Comparison of ENCODE assay signal across 42 cellular contexts in the genomic region with DNA sequence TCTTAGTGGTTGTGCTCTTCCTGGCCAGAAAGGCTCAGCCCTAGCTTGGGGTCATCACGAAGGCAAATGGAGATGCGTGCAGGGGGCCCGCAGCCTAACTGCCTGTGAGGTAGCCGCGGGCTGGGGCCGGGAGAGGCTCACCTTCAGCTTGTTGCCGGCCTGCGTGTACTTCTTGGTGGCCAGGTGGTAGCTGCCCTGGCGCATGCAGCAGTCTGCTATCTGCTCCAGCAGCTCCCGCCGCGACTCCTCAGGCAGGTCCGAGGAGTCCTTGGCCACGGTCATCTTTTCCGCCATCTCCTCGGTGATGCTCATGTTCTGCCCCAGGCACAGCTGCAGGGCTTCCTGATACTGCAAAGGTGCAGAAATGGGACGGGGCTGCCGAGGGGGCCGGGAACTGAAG. TPM values are rescaled to one million over a fixed set of nuclear protein-coding genes. Genes with fewer than 3 reads are reported as not detected.
DNase-seq lines count a peak whose midpoint lies in the region; ATAC-seq, FAIRE-seq and TF ChIP-seq lines count a peak whose summit lies in the region.
"Had no signal": no experiment of that assay in that cellular context is flagged by ENCODE, and none has a peak within 500 bp of the region (broad histone marks: within the 10 kb centered on the region; RNA-seq: fewer than 3 reads in every experiment).

No MANE protein-coding gene starts in this region.

- no peak overlapping the region for H2BK5ac ChIP-seq in trophoblast cell (ENCODE audit: low read depth, low read length, poor library complexity)

- H3K27ac Mint-ChIP-seq in activated CD4-positive, alpha-beta T cell treated with anti-CD3 and anti-CD28 coated beads, Interleukin-2, amount 10 ng/mL, durations not matched to agents 7 days and 5 days = no peak overlapping the region
- H3K27ac Mint-ChIP-seq in mesothelial cell of epicardium = no peak overlapping the region
- H3K27ac Mint-ChIP-seq: B cell; CD14-positive monocyte; CD4-positive, alpha-beta memory T cell; CD4-positive, alpha-beta T cell; CD8-positive, alpha-beta T cell had no signal

- H3K14ac ChIP-seq in trophoblast cell (ENCODE audit: low read length) = peak overlapping the region; percentile 36

- intact Hi-C loops in Right ventricle myocardium inferior (cut with DNase I) = no loop called here
- intact Hi-C loops in cardiac septum (cut with DNase I) = no loop called here
- intact Hi-C loops in K562 (cut with micrococcal nuclease) = no loop called here

- TF ChIP-seq CTCF in RWPE1 (conservative IDR thresholded peaks at IDR 0.05; ENCODE audit: low read depth) = no peak
- no peak for TF ChIP-seq CTCF in K562 (IDR thresholded peaks at IDR 0.05 in 2 of 3, conservative IDR thresholded peaks at IDR 0.05 in 1 of 3; ENCODE audit: insufficient read depth in 2 of 3, low read depth in 1 of 3, low read length in 3 of 3)
- no peak for TF ChIP-seq CTCF in mesothelial cell of epicardium (IDR thresholded peaks at IDR 0.05; ENCODE audit: unreplicated experiment)

- H3K27me3 Mint-ChIP-seq in activated CD4-positive, alpha-beta T cell treated with anti-CD3 and anti-CD28 coated beads, Interleukin-2, amount 10 ng/mL, durations not matched to agents 7 days and 5 days = no peaks in the 10 kb centered on the region
- H3K27me3 Mint-ChIP-seq in mesothelial cell of epicardium (ENCODE audit: low read depth) = no peaks in the 10 kb centered on the region
- H3K27me3 Mint-ChIP-seq: B cell; CD4-positive, alpha-beta memory T cell; CD4-positive, alpha-beta T cell; CD4-positive, CD25-positive, alpha-beta regulatory T cell; CD8-positive, alpha-beta memory T cell had no signal

- H2BK12ac ChIP-seq in trophoblast cell (ENCODE audit: low read length) = peak overlapping the region; percentile 62

- no peak for ATAC-seq in Right ventricle myocardium inferior
- ATAC-seq in K562 = peak; percentile 25
- ATAC-seq: CD8-positive, alpha-beta T cell had no signal

- H3K79me2 ChIP-seq in K562 (ENCODE audit: control insufficient read depth, insufficient read depth, low read length) (no peaks in the 10 kb centered on the region), trophoblast cell (ENCODE audit: control insufficient read depth, insufficient read depth, low read length, poor library complexity) (no peaks in the 10 kb centered on the region)

- no peak overlapping the region for H4K8ac ChIP-seq in trophoblast cell (ENCODE audit: low read depth, low read length)

- peaks cover under 1% of the 10 kb centered on the region for H3K4me1 Mint-ChIP-seq in activated CD4-positive, alpha-beta T cell treated with anti-CD3 and anti-CD28 coated beads, Interleukin-2, amount 10 ng/mL, durations not matched to agents 7 days and 5 days
- H3K4me1 Mint-ChIP-seq in mesothelial cell of epicardium = no peaks in the 10 kb centered on the region
- H3K4me1 Mint-ChIP-seq: B cell, CD14-positive monocyte had no signal

- H3K4me1 ChIP-seq in K562 (replicated peaks in 1 of 2; ENCODE audit: control insufficient read depth in 2 of 2, insufficient read depth in 2 of 2, low read length in 2 of 2) (peaks cover 0 to 38% of the 10 kb centered on the region in 2 experiments; a peak in 2 of 5 replicates), trophoblast cell (ENCODE audit: control insufficient read depth in 1 of 2, insufficient read depth in 2 of 2, low read length in 2 of 2) (no peaks in the 10 kb centered on the region)
- H3K4me1 ChIP-seq: A549, BE2C, Caco-2 had no signal

- peak overlapping the region; percentile 29 for H2BK120ac ChIP-seq in trophoblast cell (ENCODE audit: insufficient read depth, low read length, poor library complexity)

- H3K4me3 Mint-ChIP-seq in activated CD4-positive, alpha-beta T cell treated with anti-CD3 and anti-CD28 coated beads, Interleukin-2, amount 10 ng/mL, durations not matched to agents 7 days and 5 days = no peak overlapping the region
- no peak overlapping the region for H3K4me3 Mint-ChIP-seq in mesothelial cell of epicardium
- H3K4me3 Mint-ChIP-seq: B cell; CD14-positive monocyte; CD4-positive, alpha-beta memory T cell; CD4-positive, alpha-beta T cell; CD4-positive, CD25-positive, alpha-beta regulatory T cell; CD8-positive, alpha-beta T cell had no signal

- H3K27me3 ChIP-seq in K562 (ENCODE audit: control insufficient read depth in 2 of 2, insufficient read depth in 2 of 2, low read length in 2 of 2) = peaks cover 0 to 7% of the 10 kb centered on the region in 2 experiments; a peak in 2 of 5 replicates
- H3K27me3 ChIP-seq in trophoblast cell (ENCODE audit: insufficient read depth, low read length) = no peaks in the 10 kb centered on the region
- H3K27me3 ChIP-seq: BE2C, BLaER1 had no signal

- in situ Hi-C loops in K562 (cut with MboI) = no loop called here

- no peaks in the 10 kb centered on the region for H3K79me1 ChIP-seq in trophoblast cell (ENCODE audit: low read length)

- H4K12ac ChIP-seq in trophoblast cell (ENCODE audit: low read depth, low read length) = peak overlapping the region; percentile 59

- H3K36me3 ChIP-seq in K562 (ENCODE audit: control insufficient read depth, insufficient read depth, low read length) = no peaks in the 10 kb centered on the region
- peaks cover 20 to 26% of the 10 kb centered on the region in 2 experiments for H3K36me3 ChIP-seq in trophoblast cell (ENCODE audit: control insufficient read depth in 1 of 2, insufficient read depth in 2 of 2, low read length in 2 of 2)
- H3K36me3 ChIP-seq: BE2C had no signal

- CTCF ChIA-PET in RWPE1 (lab: Yijun Ruan, JAX) = interaction anchor here (0.7 kb wide), 1 partner anchor 18 kb away, joined by 3 read pairs; no protein-coding TSS in a partner anchor
- CTCF ChIA-PET in K562 (lab: Yijun Ruan, JAX; ENCODE audit: low intra/inter-chr PET ratio) = no interaction called here
- CTCF ChIA-PET in activated CD4-positive, alpha-beta T cell treated with anti-CD3 and anti-CD28 coated beads, Interleukin-2, amount 10 ng/mL, durations not matched to agents 7 days and 5 days (lab: Charles Lee) = no interaction called here

- H3K9me1 ChIP-seq in K562 (ENCODE audit: control insufficient read depth, insufficient read depth, low read length) = no peaks in the 10 kb centered on the region

- H3K9ac ChIP-seq in K562 (ENCODE audit: insufficient read depth in 1 of 2, low read depth in 2 of 2, low read length in 2 of 2) (peak overlapping the region in 1 of 2 experiments; percentile 2; a peak in 1 of 4 replicates), trophoblast cell (ENCODE audit: low read length) (no peak overlapping the region)
- H3K9ac ChIP-seq: BLaER1; BLaER1 treated with 17β-estradiol and CSF1 and Interleukin-3, amounts not matched to agents 10 nM and 100 nM had no signal

- H3K23ac ChIP-seq in trophoblast cell (ENCODE audit: low read length) = no peak overlapping the region

- H3K27ac ChIP-seq in RWPE1 (0 out of 2 replicates have a peak overlapping the region, but pooled peaks have one; percentile 15), K562 (ENCODE audit: extremely low read depth, low read depth, low read length) (no peak overlapping the region), trophoblast cell (ENCODE audit: low read depth, low read length) (no peak overlapping the region)
- H3K27ac ChIP-seq: 22Rv1; A549; BLaER1; BLaER1 treated with 17β-estradiol and CSF1 and Interleukin-3, amounts not matched to agents 10 nM and 100 nM; C4-2B had no signal

- H3K9me3 Mint-ChIP-seq in activated CD4-positive, alpha-beta T cell treated with anti-CD3 and anti-CD28 coated beads, Interleukin-2, amount 10 ng/mL, durations not matched to agents 7 days and 5 days = no peaks in the 10 kb centered on the region
- peaks cover 3% of the 10 kb centered on the region for H3K9me3 Mint-ChIP-seq in mesothelial cell of epicardium
- H3K9me3 Mint-ChIP-seq: CD4-positive, alpha-beta memory T cell; CD4-positive, alpha-beta T cell; CD4-positive, CD25-positive, alpha-beta regulatory T cell; CD8-positive, alpha-beta memory T cell; CD8-positive, alpha-beta T cell had no signal

- H3K9me3 ChIP-seq in K562 (replicated peaks; ENCODE audit: control insufficient read depth, insufficient read depth, low read depth, low read length) = no peaks in the 10 kb centered on the region
- peaks cover 2% of the 10 kb centered on the region for H3K9me3 ChIP-seq in trophoblast cell (ENCODE audit: insufficient read depth, low read depth, low read length)
- H3K9me3 ChIP-seq: A549; BE2C; BLaER1; BLaER1 treated with 17β-estradiol and CSF1 and Interleukin-3, amounts not matched to agents 10 nM and 100 nM; Caco-2 had no signal

- POLR2A ChIA-PET in RWPE1 (lab: Yijun Ruan, JAX; ENCODE audit: low non-redundant PET) = no interaction called here
- POLR2A ChIA-PET in K562 (lab: Yijun Ruan, JAX) = no interaction called here
- POLR2A ChIA-PET in activated CD4-positive, alpha-beta T cell treated with anti-CD3 and anti-CD28 coated beads, Interleukin-2, amount 10 ng/mL, durations not matched to agents 7 days and 5 days (lab: Charles Lee) = no interaction called here

- TF ChIP-seq RAD21 in K562 (CRISPR knock-in tag; conservative IDR thresholded peaks at IDR 0.05 in 1 of 2, IDR thresholded peaks at IDR 0.05 in 1 of 2) = no peak

- H3K4me2 ChIP-seq in K562 (ENCODE audit: insufficient read depth, low read length) (no peak overlapping the region), trophoblast cell (ENCODE audit: low read length) (no peak overlapping the region)
- H3K4me2 ChIP-seq: A549; BLaER1; BLaER1 treated with 17β-estradiol and CSF1 and Interleukin-3, amounts not matched to agents 10 nM and 100 nM had no signal

- no peak for FAIRE-seq in K562 (lab: Jason Lieb, UNC)
- FAIRE-seq: A204.1, A549, D721Med had no signal

- no peak for TF ChIP-seq EP300 in K562 (IDR thresholded peaks at IDR 0.05; ENCODE audit: low read length)

- DNase-seq in Right ventricle myocardium inferior (ENCODE audit: missing footprints) = peak; percentile 60
- DNase-seq in cardiac septum (ENCODE audit: low spot score) = no peak
- no peak for DNase-seq in RWPE1 (ENCODE audit: low spot score)
- no peak for DNase-seq in K562 (ENCODE audit: extremely low read depth in 1 of 4, low spot score in 3 of 4)
- peak; percentile 78 to 92 for DNase-seq in trophoblast cell
- DNase-seq in activated CD4-positive, alpha-beta T cell treated with anti-CD3 and anti-CD28 coated beads, Interleukin-2, amount 10 ng/mL, durations not matched to agents 7 days and 5 days = no peak
- no peak for DNase-seq in Ammon's horn (ENCODE audit: low spot score)
- DNase-seq in mesothelial cell of epicardium (ENCODE audit: low spot score in 2 of 2, unreplicated experiment in 2 of 2) = no peak
- DNase-seq: 8988T; ACHN; AML-193; BE2C; C1 segment of cervical spinal cord; Caco-2; Calu3; CD4-positive, alpha-beta memory T cell; CD4-positive, alpha-beta T cell; CD4-positive, CD25-positive, alpha-beta regulatory T cell; CD8-positive, alpha-beta memory T cell; COR-L47; DMS 273 treated with DMSO at 0.1 percent for 48 hours; DMS153; DMS53; DMS79; DMS79 treated with DMSO at 0.1 percent for 48 hours; DND-41; EL had no signal

- no TSS peak for BruUV-seq in K562 (replicated peaks; lab: Mats Ljungman, UMichigan)

- 41% methylated on average over 18 of the region's 19 CpGs for WGBS in K562 (ENCODE audit: insufficient coverage, low coverage, missing lambda C conversion rate)
- no CpG with 5 or more reads among the region's 19 CpGs for WGBS in trophoblast cell (ENCODE audit: extremely low coverage, insufficient coverage, insufficient read length)

- H3K4me3 ChIP-seq in K562 = no peak overlapping the region
- H3K4me3 ChIP-seq in trophoblast cell (ENCODE audit: low read depth, low read length) = no peak overlapping the region
- H3K4me3 ChIP-seq: A549; BLaER1; BLaER1 treated with 17β-estradiol and CSF1 and Interleukin-3, amounts not matched to agents 10 nM and 100 nM had no signal

- peak overlapping the region; percentile 42 for H4K91ac ChIP-seq in trophoblast cell (ENCODE audit: low read depth, low read length)

- no peak overlapping the region for H2AK5ac ChIP-seq in trophoblast cell (ENCODE audit: low read length)

- no peaks in the 10 kb centered on the region for H4K20me1 ChIP-seq in K562 (replicated peaks; ENCODE audit: control insufficient read depth, insufficient read depth, low read length)
- H4K20me1 ChIP-seq: BLaER1 had no signal

- no peak overlapping the region for H3K4ac ChIP-seq in trophoblast cell (ENCODE audit: low read depth, low read length)

- H2AFZ ChIP-seq in K562 (ENCODE audit: low read depth, low read length) = no peak overlapping the region
- H2AFZ ChIP-seq in trophoblast cell (ENCODE audit: insufficient read depth, low read length, poor library complexity) = no peak overlapping the region

- H3K36me3 Mint-ChIP-seq in activated CD4-positive, alpha-beta T cell treated with anti-CD3 and anti-CD28 coated beads, Interleukin-2, amount 10 ng/mL, durations not matched to agents 7 days and 5 days (ENCODE audit: low read depth) = no peaks in the 10 kb centered on the region
- peaks cover 19% of the 10 kb centered on the region for H3K36me3 Mint-ChIP-seq in mesothelial cell of epicardium
- H3K36me3 Mint-ChIP-seq: CD14-positive monocyte; CD4-positive, alpha-beta memory T cell had no signal

- no peak overlapping the region for H3K18ac ChIP-seq in trophoblast cell (ENCODE audit: low read length)

- TF ChIP-seq POLR2A in K562 (conservative IDR thresholded peaks at IDR 0.05) = no peak

RNA-seq across cellular contexts. Expression of gene TMEM204, which starts 13.0 kb away (rescaled TPM):
- total RNA-seq in Right ventricle myocardium inferior (30.7 TPM), cardiac septum (19.8 TPM), K562 (2014; rRNA removed) (not detected in 2 replicates), K562 (2014; rRNA removed; fragmentation: Illumina TruSeq; extraction: Trizol) (not detected in 2 replicates), K562 (2015; rRNA removed; fragmentation: Illumina TruSeq; extraction: Trizol) (not detected in 2 replicates), K562 (2021) (0.18 TPM in 1 of 2 replicates, not detected in the other), mesothelial cell of epicardium (6.6 to 7.7 TPM (median 6.9 TPM) in 3 replicates)
- total RNA-seq in K562 (2011; cell fraction: chromatin; rRNA removed; ENCODE audit: low replicate concordance) = not detected in 2 replicates
- total RNA-seq in K562 (2011; cell fraction: nucleolus; rRNA removed) = not detected in 2 replicates
- total RNA-seq in K562 (2011; cell fraction: nucleoplasm; rRNA removed) = not detected in 2 replicates
- polyA plus RNA-seq in K562 (2011; rRNA removed) (not detected in 2 replicates), K562 (2014; fragmentation: Illumina TruSeq; extraction: Trizol) (not detected in 2 replicates), K562 (2014; fragmentation: Nextera tagmentation; extraction: Ambion mirVana) (under 1 TPM in 1 of 2 experiments, not detected in 1; 0.04 TPM), K562 (2014; rRNA removed) (not detected in 2 replicates)
- polyA plus RNA-seq in K562 (2011; cell fraction: cytosol; rRNA removed) = not detected in 2 replicates
- polyA plus RNA-seq in K562 (2011; cell fraction: nucleus; rRNA removed) = not detected in 2 replicates
- 0.09 and 0.29 TPM in 2 replicates for polyA plus RNA-seq in K562 (2012)
- not detected in 2 replicates for polyA minus RNA-seq in K562 (2011; rRNA and poly(A)+ RNA removed)
- polyA minus RNA-seq in K562 (2011; cell fraction: cytosol; rRNA and poly(A)+ RNA removed) = not detected in 2 replicates
- not detected in 2 replicates for polyA minus RNA-seq in K562 (2011; cell fraction: nucleus; rRNA and poly(A)+ RNA removed)
- polyA plus RNA-seq in trophoblast cell (2013) = 9.6 and 10.8 TPM in 2 replicates
- total RNA-seq in activated CD4-positive, alpha-beta T cell treated with anti-CD3 and anti-CD28 coated beads, Interleukin-2, amount 10 ng/mL, durations not matched to agents 7 days and 5 days = 10 to 100 TPM; 60.6 to 73.5 TPM
- total RNA-seq: A172, A673, Caco-2, Calu3, Daoy had no signal
- polyA plus RNA-seq: A549 had no signal

RNA-seq across cellular contexts. Expression of gene TELO2, which starts 27.3 kb away (rescaled TPM):
- 18.9 TPM for total RNA-seq in Right ventricle myocardium inferior
- 17.7 TPM for total RNA-seq in cardiac septum
- 105 and 266 TPM in 2 replicates for total RNA-seq in K562 (2011; cell fraction: chromatin; rRNA removed; ENCODE audit: low replicate concordance)
- 180 and 212 TPM in 2 replicates for total RNA-seq in K562 (2011; cell fraction: nucleolus; rRNA removed)
- total RNA-seq in K562 (2011; cell fraction: nucleoplasm; rRNA removed) = 109 and 112 TPM in 2 replicates
- 35.1 and 47.4 TPM in 2 replicates for total RNA-seq in K562 (2014; rRNA removed)
- total RNA-seq in K562 (2014; rRNA removed; fragmentation: Illumina TruSeq; extraction: Trizol) = 1.7 and 3.0 TPM in 2 replicates
- total RNA-seq in K562 (2015; rRNA removed; fragmentation: Illumina TruSeq; extraction: Trizol) = 21.2 and 21.9 TPM in 2 replicates
- total RNA-seq in K562 (2021) = 77.4 and 91.8 TPM in 2 replicates
- polyA plus RNA-seq in K562 (2011; rRNA removed) = 14.5 and 24.6 TPM in 2 replicates
- polyA plus RNA-seq in K562 (2011; cell fraction: cytosol; rRNA removed) = 19.9 and 53.3 TPM in 2 replicates
- 229 and 359 TPM in 2 replicates for polyA plus RNA-seq in K562 (2011; cell fraction: nucleus; rRNA removed)
- 48.2 and 53.0 TPM in 2 replicates for polyA plus RNA-seq in K562 (2012)
- 8.2 and 29.3 TPM in 2 replicates for polyA plus RNA-seq in K562 (2014; fragmentation: Illumina TruSeq; extraction: Trizol)
- polyA plus RNA-seq in K562 (2014; fragmentation: Nextera tagmentation; extraction: Ambion mirVana) = 1 to 10 TPM in 1 of 2 experiments, under 1 TPM in 1; 0.51 to 1.4 TPM
- 60.2 and 63.2 TPM in 2 replicates for polyA plus RNA-seq in K562 (2014; rRNA removed)
- 5.7 and 6.3 TPM in 2 replicates for polyA minus RNA-seq in K562 (2011; rRNA and poly(A)+ RNA removed)
- polyA minus RNA-seq in K562 (2011; cell fraction: cytosol; rRNA and poly(A)+ RNA removed) = 24.3 and 30.0 TPM in 2 replicates
- 48.3 and 54.8 TPM in 2 replicates for polyA minus RNA-seq in K562 (2011; cell fraction: nucleus; rRNA and poly(A)+ RNA removed)
- 17.7 and 19.2 TPM in 2 replicates for polyA plus RNA-seq in trophoblast cell (2013)
- 10 to 100 TPM; 49.1 to 65.5 TPM for total RNA-seq in activated CD4-positive, alpha-beta T cell treated with anti-CD3 and anti-CD28 coated beads, Interleukin-2, amount 10 ng/mL, durations not matched to agents 7 days and 5 days
- 66.7 to 70.2 TPM (median 69.8 TPM) in 3 replicates for total RNA-seq in mesothelial cell of epicardium

RNA-seq across cellular contexts. Expression of gene PTX4, which starts 31.7 kb away (rescaled TPM):
- total RNA-seq in Right ventricle myocardium inferior (not detected), cardiac septum (not detected), K562 (2014; rRNA removed) (not detected in 2 replicates), K562 (2014; rRNA removed; fragmentation: Illumina TruSeq; extraction: Trizol) (not detected in 2 replicates), K562 (2015; rRNA removed; fragmentation: Illumina TruSeq; extraction: Trizol) (not detected in 2 replicates), K562 (2021) (0.11 and 0.38 TPM in 2 replicates), mesothelial cell of epicardium (not detected in 3 replicates)
- total RNA-seq in K562 (2011; cell fraction: chromatin; rRNA removed; ENCODE audit: low replicate concordance) = not detected in 2 replicates
- total RNA-seq in K562 (2011; cell fraction: nucleolus; rRNA removed) = not detected in 2 replicates
- not detected in 2 replicates for total RNA-seq in K562 (2011; cell fraction: nucleoplasm; rRNA removed)
- polyA plus RNA-seq in K562 (2011; rRNA removed) (not detected in 2 replicates), K562 (2014; fragmentation: Illumina TruSeq; extraction: Trizol) (not detected in 2 replicates), K562 (2014; fragmentation: Nextera tagmentation; extraction: Ambion mirVana) (not detected), K562 (2014; rRNA removed) (not detected in 2 replicates)
- 0.07 TPM in 1 of 2 replicates, not detected in the other for polyA plus RNA-seq in K562 (2011; cell fraction: cytosol; rRNA removed)
- polyA plus RNA-seq in K562 (2011; cell fraction: nucleus; rRNA removed) = 0.09 TPM in 1 of 2 replicates, not detected in the other
- polyA plus RNA-seq in K562 (2012) = not detected in 2 replicates
- polyA minus RNA-seq in K562 (2011; rRNA and poly(A)+ RNA removed) = not detected in 2 replicates
- not detected in 2 replicates for polyA minus RNA-seq in K562 (2011; cell fraction: cytosol; rRNA and poly(A)+ RNA removed)
- not detected in 2 replicates for polyA minus RNA-seq in K562 (2011; cell fraction: nucleus; rRNA and poly(A)+ RNA removed)
- polyA plus RNA-seq in trophoblast cell (2013) = 0.04 TPM in 1 of 2 replicates, not detected in the other
- not detected for total RNA-seq in activated CD4-positive, alpha-beta T cell treated with anti-CD3 and anti-CD28 coated beads, Interleukin-2, amount 10 ng/mL, durations not matched to agents 7 days and 5 days
- total RNA-seq: A172; A673; B cell; Caco-2; Calu3; CD4-positive, alpha-beta memory T cell; CD4-positive, alpha-beta T cell; CD4-positive, CD25-positive, alpha-beta regulatory T cell; CD8-positive, alpha-beta memory T cell; CD8-positive, alpha-beta T cell; Daoy had no signal
- polyA plus RNA-seq: A549; AG04450; BJ; CD14-positive monocyte; CD4-positive, alpha-beta memory T cell; CD4-positive, CD25-positive, alpha-beta regulatory T cell; CD8-positive, alpha-beta memory T cell had no signal

RNA-seq across cellular contexts. Expression of gene CLCN7, which starts 45.6 kb away (rescaled TPM):
- total RNA-seq in Right ventricle myocardium inferior (49.5 TPM), cardiac septum (39.8 TPM), K562 (2014; rRNA removed) (56.3 and 60.8 TPM in 2 replicates), K562 (2014; rRNA removed; fragmentation: Illumina TruSeq; extraction: Trizol) (8.4 and 10.7 TPM in 2 replicates), K562 (2015; rRNA removed; fragmentation: Illumina TruSeq; extraction: Trizol) (19.6 and 22.4 TPM in 2 replicates), K562 (2021) (85.3 and 97.0 TPM in 2 replicates), mesothelial cell of epicardium (94.5 to 96.1 TPM (median 94.6 TPM) in 3 replicates)
- total RNA-seq in K562 (2011; cell fraction: chromatin; rRNA removed; ENCODE audit: low replicate concordance) = 211 and 640 TPM in 2 replicates
- total RNA-seq in K562 (2011; cell fraction: nucleolus; rRNA removed) = 395 and 397 TPM in 2 replicates
- 230 and 249 TPM in 2 replicates for total RNA-seq in K562 (2011; cell fraction: nucleoplasm; rRNA removed)
- polyA plus RNA-seq in K562 (2011; rRNA removed) (18.2 and 29.5 TPM in 2 replicates), K562 (2014; fragmentation: Illumina TruSeq; extraction: Trizol) (18.7 and 39.3 TPM in 2 replicates), K562 (2014; fragmentation: Nextera tagmentation; extraction: Ambion mirVana) (under 1 TPM; 0.06 TPM), K562 (2014; rRNA removed) (81.5 and 126 TPM in 2 replicates)
- polyA plus RNA-seq in K562 (2011; cell fraction: cytosol; rRNA removed) = 15.2 and 41.1 TPM in 2 replicates
- polyA plus RNA-seq in K562 (2011; cell fraction: nucleus; rRNA removed) = 239 and 402 TPM in 2 replicates
- 92.4 and 190 TPM in 2 replicates for polyA plus RNA-seq in K562 (2012)
- polyA minus RNA-seq in K562 (2011; rRNA and poly(A)+ RNA removed) = 9.3 and 23.0 TPM in 2 replicates
- 19.6 and 27.9 TPM in 2 replicates for polyA minus RNA-seq in K562 (2011; cell fraction: cytosol; rRNA and poly(A)+ RNA removed)
- polyA minus RNA-seq in K562 (2011; cell fraction: nucleus; rRNA and poly(A)+ RNA removed) = 70.2 and 71.9 TPM in 2 replicates
- polyA plus RNA-seq in trophoblast cell (2013) = 41.9 and 46.1 TPM in 2 replicates
- 10 to 100 TPM; 58.3 to 64.0 TPM for total RNA-seq in activated CD4-positive, alpha-beta T cell treated with anti-CD3 and anti-CD28 coated beads, Interleukin-2, amount 10 ng/mL, durations not matched to agents 7 days and 5 days

Comparison
In these comparisons a context has a peak if more than half of its experiments do, and no peak if none do; other contexts are left out.
1. DNase-seq: peak in Right ventricle myocardium inferior (single experiment) and trophoblast cell (2 of 2); none in cardiac septum (single experiment), RWPE1 (single experiment), K562 (0 of 4), activated CD4-positive, alpha-beta T cell treated with anti-CD3 and anti-CD28 coated beads, Interleukin-2, amount 10 ng/mL, durations not matched to agents 7 days and 5 days (single experiment), Ammon's horn (single experiment) and mesothelial cell of epicardium (0 of 2).